Comparison of ENCODE assay signal across 23 cellular contexts in the genomic region with DNA sequence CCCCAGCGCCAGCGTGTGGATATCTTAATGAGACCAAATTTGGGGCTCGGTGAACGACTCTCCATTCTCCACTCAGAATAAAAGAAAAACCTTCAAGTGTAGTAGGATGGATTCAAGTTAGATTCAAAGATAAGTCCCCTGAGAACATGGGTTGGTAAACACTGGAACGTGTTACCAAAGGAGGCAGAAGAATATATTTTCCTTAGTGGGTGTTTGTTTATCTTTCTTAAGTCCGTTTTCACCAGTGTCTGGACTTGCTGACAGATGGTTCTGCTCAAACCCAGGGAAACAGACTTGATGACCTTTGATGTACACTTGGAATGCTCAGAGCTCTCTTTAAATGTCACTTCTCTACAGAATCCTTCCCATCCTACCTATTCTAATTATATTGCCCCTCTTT.
"Had no signal": no experiment of that assay in that cellular context is flagged by ENCODE, and none has a peak within 500 bp of the region (broad histone marks: within the 10 kb centered on the region; RNA-seq: fewer than 3 reads in every experiment).

No MANE protein-coding gene starts in this region.

- H3K27ac ChIP-seq: gastroesophageal sphincter, heart left ventricle, lower lobe of right lung, upper lobe of right lung had no signal

- H3K36me3 ChIP-seq: gastroesophageal sphincter, heart left ventricle, lower lobe of right lung, spleen, upper lobe of right lung had no signal

- H3K4me3 ChIP-seq: gastroesophageal sphincter, heart left ventricle, lower lobe of right lung, spleen, upper lobe of right lung had no signal

- H3K4me1 ChIP-seq: gastroesophageal sphincter, lower lobe of right lung, spleen, upper lobe of right lung had no signal

- H3K27me3 ChIP-seq: gastroesophageal sphincter, spleen, upper lobe of right lung had no signal

- ATAC-seq: activated CD4-positive, alpha-beta T cell treated with anti-CD3 and anti-CD28 coated beads for 36 hours; gastroesophageal sphincter; heart left ventricle; left colon; lower lobe of right lung; T-helper 17 cell; upper lobe of right lung had no signal

- DNase-seq: activated B cell treated with CpG ODN at 0.5 μM for 24 hours; activated CD4-positive, alpha-beta T cell treated with anti-CD3 and anti-CD28 coated beads for 36 hours; activated CD4-positive, alpha-beta T cell treated with anti-CD3 and anti-CD28 coated beads, Interleukin-2, amount 50 U/mL, for 4 hours; activated CD8-positive, alpha-beta memory T cell treated with anti-CD3 and anti-CD28 coated beads for 24 hours; activated CD8-positive, alpha-beta memory T cell treated with anti-CD3 and anti-CD28 coated beads, Interleukin-2, amount 50 U/mL, for 4 hours; activated naive CD4-positive, alpha-beta T cell; activated naive CD8-positive, alpha-beta T cell treated with anti-CD3 and anti-CD28 coated beads, Interleukin-2, amount 10 ng/mL, durations not matched to agents 7 days and 5 days; activated T-cell treated with anti-CD3 and anti-CD28 coated beads, Interleukin-2, amount 50 U/mL, for 24 hours; effector CD8-positive, alpha-beta T cell; erythroblast; heart left ventricle; left colon; lower lobe of right lung; naive B cell; occipital lobe; retina; spleen; stimulated activated CD4-positive, alpha-beta T cell treated with anti-CD3 and anti-CD28 coated beads, Interleukin-4, amount 100 ng/mL, for 1 hour; stimulated activated naive CD4-positive, alpha-beta T cell treated with Interleukin-2 at 50 U/mL for 16 hours; SW 1271; T-helper 17 cell; upper lobe of right lung had no signal

- H3K9me3 ChIP-seq: gastroesophageal sphincter, heart left ventricle, lower lobe of right lung, spleen, upper lobe of right lung had no signal
